Comparison of ENCODE assay signal across 9 cellular contexts in genomic region chr11:40306938-40307548, GRCh38.
DNase-seq lines count a peak whose midpoint lies in the region; FAIRE-seq and TF ChIP-seq lines count a peak whose summit lies in the region.
"Had no signal": no experiment of that assay in that cellular context is flagged by ENCODE, and none has a peak within 500 bp of the region (broad histone marks: within the 10 kb centered on the region; RNA-seq: fewer than 3 reads in every experiment).

No MANE protein-coding gene starts in this region.

- no peaks in the 10 kb centered on the region for H3K9me2 ChIP-seq in neural cell (ENCODE audit: insufficient read depth, low read length)

- TF ChIP-seq CTCF in HEK293 (tag by site-specific recombination; IDR thresholded peaks at IDR 0.05) (no peak), bronchial epithelial cell (IDR thresholded peaks at IDR 0.05; ENCODE audit: insufficient read depth, low read length, severe bottlenecking) (peak; percentile 67), neural cell (IDR thresholded peaks at IDR 0.05; ENCODE audit: poor library complexity, severe bottlenecking) (peak; percentile 63)

- CTCF ChIA-PET in HEK293 (lab: Yijun Ruan, JAX) = interaction anchor here (0.6 to 1.1 kb wide), 8 partner anchors 18 to 1716 kb away, joined by 3 to 5 read pairs (median 4); no protein-coding TSS in a partner anchor

- no peak overlapping the region for H3K27ac ChIP-seq in HEK293 (ENCODE audit: extremely low read depth, low read depth, low read length)
- H3K27ac ChIP-seq in neural cell (ENCODE audit: low read length) = no peak overlapping the region

- TF ChIP-seq EP300 in neural cell (conservative IDR thresholded peaks at IDR 0.05; ENCODE audit: poor library complexity, severe bottlenecking) = no peak

- no peak overlapping the region for H3K4me2 ChIP-seq in neural cell (ENCODE audit: low read length)

- TF ChIP-seq RAD21 in neural cell (conservative IDR thresholded peaks at IDR 0.05) = peak; percentile 75

- H3K4me1 ChIP-seq in HEK293 (ENCODE audit: control insufficient read depth, insufficient read depth, low read length) = no peaks in the 10 kb centered on the region

- H3K9me3 ChIP-seq in HEK293 (ENCODE audit: control insufficient read depth, insufficient read depth, low read depth, low read length) (no peaks in the 10 kb centered on the region), neural cell (ENCODE audit: low read length) (no peaks in the 10 kb centered on the region)

- H3K27me3 ChIP-seq in bronchial epithelial cell (ENCODE audit: control insufficient read depth, insufficient read depth, low read length) = no peaks in the 10 kb centered on the region
- no peaks in the 10 kb centered on the region for H3K27me3 ChIP-seq in neural cell (ENCODE audit: insufficient read depth, low read depth, low read length)

- DNase-seq in NCI-H82 (lab: John Stamatoyannopoulos, UW) = peak; percentile 73
- DNase-seq in NCI-H82 treated with DMSO at 0.1 percent for 48 hours (lab: John Stamatoyannopoulos, UW; ENCODE audit: unreplicated experiment) = no peak
- peak; percentile 38 for DNase-seq in NCI-H2227 (lab: John Stamatoyannopoulos, UW; ENCODE audit: unreplicated experiment)
- DNase-seq in bronchial epithelial cell (ENCODE audit: low read depth) = peak; percentile 62
- no peak for DNase-seq in DMS153 (lab: John Stamatoyannopoulos, UW)
- no peak for DNase-seq in activated CD8-positive, alpha-beta memory T cell treated with anti-CD3 and anti-CD28 coated beads, Interleukin-2, amount 50 U/mL, for 4 hours

- POLR2A ChIA-PET in HEK293 (lab: Yijun Ruan, JAX) = no interaction called here

- H3K9ac ChIP-seq in neural cell (ENCODE audit: low read length) = no peak overlapping the region

- H3K36me3 ChIP-seq in HEK293 (ENCODE audit: control insufficient read depth in 2 of 2, insufficient read depth in 1 of 2, low read length in 2 of 2) (no peaks in the 10 kb centered on the region), bronchial epithelial cell (ENCODE audit: control insufficient read depth, insufficient read depth, low read length) (no peaks in the 10 kb centered on the region), neural cell (ENCODE audit: insufficient read depth, low read length) (no peaks in the 10 kb centered on the region)

- no peak for FAIRE-seq in bronchial epithelial cell (lab: Jason Lieb, UNC)
- FAIRE-seq: G401.6 had no signal

- H3K4me3 ChIP-seq in HEK293 (ENCODE audit: low read depth, low read length) = no peak overlapping the region
- H3K4me3 ChIP-seq in bronchial epithelial cell (ENCODE audit: low read depth, low read length) = no peak overlapping the region
- no peak overlapping the region for H3K4me3 ChIP-seq in neural cell (ENCODE audit: low read length)

- H4K20me1 ChIP-seq in neural cell (ENCODE audit: insufficient read depth) = no peaks in the 10 kb centered on the region

- H3K79me2 ChIP-seq in neural cell (replicated peaks; ENCODE audit: insufficient read depth, low read length) = no peaks in the 10 kb centered on the region

- no peak overlapping the region for H2AFZ ChIP-seq in neural cell (ENCODE audit: low read depth, low read length)

- no peaks in the 10 kb centered on the region for H3F3A ChIP-seq in neural cell (ENCODE audit: insufficient read depth, low read length, poor library complexity, severe bottlenecking)

TF ChIP-seq in HEK293, 187 proteins besides CTCF, POLR2A, EP300 and RAD21:
- TF ChIP-seq, protein P1, sequence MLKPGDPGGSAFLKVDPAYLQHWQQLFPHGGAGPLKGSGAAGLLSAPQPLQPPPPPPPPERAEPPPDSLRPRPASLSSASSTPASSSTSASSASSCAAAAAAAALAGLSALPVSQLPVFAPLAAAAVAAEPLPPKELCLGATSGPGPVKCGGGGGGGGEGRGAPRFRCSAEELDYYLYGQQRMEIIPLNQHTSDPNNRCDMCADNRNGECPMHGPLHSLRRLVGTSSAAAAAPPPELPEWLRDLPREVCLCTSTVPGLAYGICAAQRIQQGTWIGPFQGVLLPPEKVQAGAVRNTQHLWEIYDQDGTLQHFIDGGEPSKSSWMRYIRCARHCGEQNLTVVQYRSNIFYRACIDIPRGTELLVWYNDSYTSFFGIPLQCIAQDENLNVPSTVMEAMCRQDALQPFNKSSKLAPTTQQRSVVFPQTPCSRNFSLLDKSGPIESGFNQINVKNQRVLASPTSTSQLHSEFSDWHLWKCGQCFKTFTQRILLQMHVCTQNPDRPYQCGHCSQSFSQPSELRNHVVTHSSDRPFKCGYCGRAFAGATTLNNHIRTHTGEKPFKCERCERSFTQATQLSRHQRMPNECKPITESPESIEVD (tag by site-specific recombination; IDR thresholded peaks at IDR 0.05) = no peak
- TF ChIP-seq ZNF654 (tag by site-specific recombination; IDR thresholded peaks at IDR 0.05; ENCODE audit: low read depth) = peak; percentile 50

TF ChIP-seq in neural cell, 6 proteins besides CTCF, POLR2A, EP300 and RAD21:
- TF ChIP-seq MXI1 (conservative IDR thresholded peaks at IDR 0.05; ENCODE audit: poor library complexity, severe bottlenecking) (no peak), SMC3 (conservative IDR thresholded peaks at IDR 0.05; ENCODE audit: poor library complexity) (peak; percentile 74)

Comparison
In these comparisons a context has a peak if more than half of its experiments do, and no peak if none do; other contexts are left out.
1. DNase-seq: peak in NCI-H82 (single experiment), NCI-H2227 (single experiment) and bronchial epithelial cell (single experiment); none in NCI-H82 treated with DMSO at 0.1 percent for 48 hours (single experiment), DMS153 (single experiment) and activated CD8-positive, alpha-beta memory T cell treated with anti-CD3 and anti-CD28 coated beads, Interleukin-2, amount 50 U/mL, for 4 hours (single experiment).